Comparison of ENCODE assay signal across 18 cellular contexts in the genomic region with DNA sequence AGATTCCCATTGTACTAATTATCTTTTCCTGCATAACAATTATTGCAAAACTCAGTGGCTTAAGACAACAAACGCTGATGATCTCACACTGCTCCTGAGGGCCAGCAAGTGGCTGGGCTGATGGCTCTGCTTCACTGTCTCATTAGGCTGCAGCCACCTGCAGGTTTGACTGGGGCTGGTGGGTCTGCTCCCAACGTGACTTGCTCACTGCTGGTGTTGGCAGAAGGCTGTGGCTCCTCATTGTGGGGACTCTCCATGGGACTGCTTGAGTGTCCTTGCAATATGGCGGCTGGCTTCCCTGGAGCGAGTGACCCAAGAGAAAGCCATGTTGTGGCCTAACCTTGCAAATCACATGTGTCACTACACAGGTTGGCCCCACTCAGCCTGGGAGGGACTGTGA.
DNase-seq lines count a peak whose midpoint lies in the region; ATAC-seq and TF ChIP-seq lines count a peak whose summit lies in the region.
"Had no signal": no experiment of that assay in that cellular context is flagged by ENCODE, and none has a peak within 500 bp of the region (broad histone marks: within the 10 kb centered on the region; RNA-seq: fewer than 3 reads in every experiment).

No MANE protein-coding gene starts in this region.

- H3K27me3 Mint-ChIP-seq in activated T-cell treated with anti-CD3 and anti-CD28 coated beads, Interleukin-2, amount 50 U/mL, for 24 hours: peaks cover 13% of the 10 kb centered on the region
- peaks cover 6 to 21% of the 10 kb centered on the region in 2 donors for H3K27me3 Mint-ChIP-seq in natural killer cell treated with Interleukin-12 subunit alpha and Interleukin-12 subunit beta and Interleukin-15 and Interleukin-18, amount 100 ng/mL, for 72 hours
- peaks cover 3 to 8% of the 10 kb centered on the region in 2 donors for H3K27me3 Mint-ChIP-seq in natural killer cell (ENCODE audit: low read depth in 2 of 2)
- peaks cover 2% of the 10 kb centered on the region for H3K27me3 Mint-ChIP-seq in endodermal cell (ENCODE audit: insufficient read depth)

- no peak overlapping the region for H4K8ac ChIP-seq in neuronal stem cell (ENCODE audit: low read depth, low read length)

- H3K27ac ChIP-seq in neuronal stem cell (replicated peaks; ENCODE audit: low read length) (no peak overlapping the region), aorta (ENCODE audit: low read depth in 1 of 2, low read length in 2 of 2) (no peak overlapping the region), endodermal cell (ENCODE audit: low read depth, low read length) (no peak overlapping the region)
- H3K27ac ChIP-seq: KMS-11 had no signal

- no peak overlapping the region for H2BK15ac ChIP-seq in neuronal stem cell (ENCODE audit: low read length)

- H3K4me3 Mint-ChIP-seq in activated T-cell treated with anti-CD3 and anti-CD28 coated beads, Interleukin-2, amount 50 U/mL, for 24 hours: no peak overlapping the region
- no peak overlapping the region for H3K4me3 Mint-ChIP-seq in natural killer cell treated with Interleukin-12 subunit alpha and Interleukin-12 subunit beta and Interleukin-15 and Interleukin-18, amount 100 ng/mL, for 72 hours
- H3K4me3 Mint-ChIP-seq in natural killer cell (no peak overlapping the region), endodermal cell (no peak overlapping the region)

- no peak overlapping the region for H3K4ac ChIP-seq in neuronal stem cell (ENCODE audit: low read length)

- no peak for ATAC-seq in natural killer cell treated with Interleukin-12 subunit alpha and Interleukin-12 subunit beta and Interleukin-15 and Interleukin-18, amount 100 ng/mL, for 72 hours
- no peak for ATAC-seq in natural killer cell
- ATAC-seq in aorta (ENCODE audit: low FRiP score): no peak
- ATAC-seq: PC-3 had no signal

- no peak overlapping the region for H2BK120ac ChIP-seq in neuronal stem cell (ENCODE audit: low read depth, low read length)

- no peak overlapping the region for H3K27ac Mint-ChIP-seq in activated T-cell treated with anti-CD3 and anti-CD28 coated beads, Interleukin-2, amount 50 U/mL, for 24 hours
- no peak overlapping the region for H3K27ac Mint-ChIP-seq in natural killer cell treated with Interleukin-12 subunit alpha and Interleukin-12 subunit beta and Interleukin-15 and Interleukin-18, amount 100 ng/mL, for 72 hours
- H3K27ac Mint-ChIP-seq in natural killer cell (no peak overlapping the region), endodermal cell (no peak overlapping the region)

- peak; percentile 5 for DNase-seq in activated T-cell treated with anti-CD3 and anti-CD28 coated beads, Interleukin-2, amount 50 U/mL, for 1 hour
- no peak for DNase-seq in activated T-cell treated with anti-CD3 and anti-CD28 coated beads, Interleukin-2, amount 50 U/mL, for 24 hours
- peak; percentile 46 for DNase-seq in natural killer cell treated with Interleukin-12 subunit alpha and Interleukin-12 subunit beta and Interleukin-15 and Interleukin-18, amount 100 ng/mL, for 72 hours (ENCODE audit: low spot score)
- DNase-seq in natural killer cell (no peak), neuronal stem cell (ENCODE audit: low spot score) (no peak), aorta (peak; percentile 32 to 41), endodermal cell (no peak), SK-N-DZ (ENCODE audit: low spot score) (no peak)
- DNase-seq: 8988T, DMS79 treated with DMSO at 0.1 percent for 48 hours, NCI-H1417, NCI-H187, NCI-H2107, NCI-H510A, NCI-H82, PC-3, RPMI8226 had no signal

- H3K9ac ChIP-seq in neuronal stem cell (ENCODE audit: low read depth, low read length, poor library complexity): no peak overlapping the region
- no peak overlapping the region for H3K9ac ChIP-seq in endodermal cell (ENCODE audit: extremely low read depth, low read length, poor library complexity, severe bottlenecking)
- H3K9ac ChIP-seq: KMS-11 had no signal

- no peaks in the 10 kb centered on the region for H3K79me1 ChIP-seq in neuronal stem cell (ENCODE audit: low read depth, low read length)

- H4K91ac ChIP-seq in neuronal stem cell (ENCODE audit: low read depth, low read length, poor library complexity): no peak overlapping the region

- H2AFZ ChIP-seq in neuronal stem cell (ENCODE audit: low read length): no peak overlapping the region

- H3K9me3 ChIP-seq in neuronal stem cell (replicated peaks in 1 of 2; ENCODE audit: control insufficient read depth in 2 of 2, insufficient read depth in 1 of 2, low read depth in 1 of 2, low read length in 2 of 2): peaks cover 3 to 12% of the 10 kb centered on the region in 2 donors
- H3K9me3 ChIP-seq in aorta (ENCODE audit: control insufficient read depth, low read length): no peaks in the 10 kb centered on the region
- H3K9me3 ChIP-seq in endodermal cell (ENCODE audit: control insufficient read depth, low read length): peaks cover 8% of the 10 kb centered on the region

- H3K14ac ChIP-seq in neuronal stem cell (ENCODE audit: low read length): peak overlapping the region; percentile 4

- no peaks in the 10 kb centered on the region for H3K36me3 Mint-ChIP-seq in activated T-cell treated with anti-CD3 and anti-CD28 coated beads, Interleukin-2, amount 50 U/mL, for 24 hours (ENCODE audit: low read depth)
- peaks cover 5% of the 10 kb centered on the region for H3K36me3 Mint-ChIP-seq in natural killer cell treated with Interleukin-12 subunit alpha and Interleukin-12 subunit beta and Interleukin-15 and Interleukin-18, amount 100 ng/mL, for 72 hours
- no peaks in the 10 kb centered on the region for H3K36me3 Mint-ChIP-seq in natural killer cell
- H3K36me3 Mint-ChIP-seq in endodermal cell (ENCODE audit: low read depth): no peaks in the 10 kb centered on the region

- no peak overlapping the region for H2AK5ac ChIP-seq in neuronal stem cell (ENCODE audit: low read depth, low read length)

- TF ChIP-seq CTCF in natural killer cell (IDR thresholded peaks at IDR 0.05) (no peak), endodermal cell (conservative IDR thresholded peaks at IDR 0.05) (no peak)

- no peak overlapping the region for H2BK12ac ChIP-seq in neuronal stem cell (ENCODE audit: low read length)

- no peaks in the 10 kb centered on the region for H3K27me3 ChIP-seq in neuronal stem cell (ENCODE audit: control insufficient read depth in 3 of 3, insufficient read depth in 3 of 3, low read depth in 1 of 3, low read length in 3 of 3)
- no peaks in the 10 kb centered on the region for H3K27me3 ChIP-seq in aorta (ENCODE audit: control insufficient read depth in 1 of 2, insufficient read depth in 2 of 2, low read length in 1 of 2)
- no peaks in the 10 kb centered on the region for H3K27me3 ChIP-seq in endodermal cell (ENCODE audit: control insufficient read depth, insufficient read depth, low read length, poor library complexity, severe bottlenecking)

- H3K4me1 Mint-ChIP-seq in activated T-cell treated with anti-CD3 and anti-CD28 coated beads, Interleukin-2, amount 50 U/mL, for 24 hours (ENCODE audit: low read depth): no peaks in the 10 kb centered on the region
- H3K4me1 Mint-ChIP-seq in natural killer cell treated with Interleukin-12 subunit alpha and Interleukin-12 subunit beta and Interleukin-15 and Interleukin-18, amount 100 ng/mL, for 72 hours (ENCODE audit: low read depth in 2 of 2): no peaks in the 10 kb centered on the region
- H3K4me1 Mint-ChIP-seq in natural killer cell: no peaks in the 10 kb centered on the region
- H3K4me1 Mint-ChIP-seq in endodermal cell: no peaks in the 10 kb centered on the region

- H3K23ac ChIP-seq in neuronal stem cell (ENCODE audit: low read depth, low read length, poor library complexity): no peak overlapping the region

- H3K4me3 ChIP-seq in neuronal stem cell (ENCODE audit: low read length in 2 of 2) (no peak overlapping the region), aorta (ENCODE audit: low read length in 2 of 2) (no peak overlapping the region), endodermal cell (ENCODE audit: low read length) (no peak overlapping the region)

- no peak overlapping the region for H3K18ac ChIP-seq in neuronal stem cell (ENCODE audit: low read length)

- intact Hi-C loops in natural killer cell (cut with micrococcal nuclease): no loop called here
- intact Hi-C loops in aorta (cut with DNase I): no loop called here

- H3K36me3 ChIP-seq in neuronal stem cell (replicated peaks in 1 of 2; ENCODE audit: control insufficient read depth in 2 of 2, insufficient read depth in 2 of 2, low read length in 2 of 2) (no peaks in the 10 kb centered on the region), aorta (ENCODE audit: control insufficient read depth in 1 of 2, insufficient read depth in 2 of 2, low read length in 1 of 2) (no peaks in the 10 kb centered on the region), endodermal cell (ENCODE audit: control insufficient read depth, insufficient read depth, low read length) (no peaks in the 10 kb centered on the region)

- peaks cover 0 to 1% of the 10 kb centered on the region in 2 donors for H3K4me1 ChIP-seq in neuronal stem cell (ENCODE audit: control insufficient read depth in 2 of 2, insufficient read depth in 1 of 2, low read depth in 1 of 2, low read length in 2 of 2)
- H3K4me1 ChIP-seq in aorta (ENCODE audit: control insufficient read depth in 1 of 2, insufficient read depth in 2 of 2, low read length in 2 of 2): no peaks in the 10 kb centered on the region
- H3K4me1 ChIP-seq in endodermal cell (ENCODE audit: control insufficient read depth, insufficient read depth, low read length): no peaks in the 10 kb centered on the region

- H3K9me3 Mint-ChIP-seq in activated T-cell treated with anti-CD3 and anti-CD28 coated beads, Interleukin-2, amount 50 U/mL, for 24 hours: peaks cover 13% of the 10 kb centered on the region
- peaks cover 5% of the 10 kb centered on the region for H3K9me3 Mint-ChIP-seq in natural killer cell treated with Interleukin-12 subunit alpha and Interleukin-12 subunit beta and Interleukin-15 and Interleukin-18, amount 100 ng/mL, for 72 hours
- H3K9me3 Mint-ChIP-seq in natural killer cell: peaks cover 0 to 5% of the 10 kb centered on the region in 2 donors
- peaks cover 30% of the 10 kb centered on the region for H3K9me3 Mint-ChIP-seq in endodermal cell

- H2BK5ac ChIP-seq in neuronal stem cell (ENCODE audit: low read length): no peak overlapping the region

- no CpG with 5 or more reads among the region's 4 CpGs for WGBS in neuronal stem cell (ENCODE audit: extremely low coverage in 2 of 2, insufficient read length in 2 of 2, insufficient replicate concordance in 1 of 2), 2 donors
- WGBS in aorta, 2 donors: 94% methylated on average over 4 of the region's 4 CpGs
- 82 to 85% methylated on average over 4 of the region's 4 CpGs for WGBS in endodermal cell (ENCODE audit: insufficient coverage in 1 of 2, insufficient read length in 1 of 2), 2 experiments

- H3K4me2 ChIP-seq in neuronal stem cell (ENCODE audit: insufficient read depth, low read length, poor library complexity, severe bottlenecking): no peak overlapping the region
- H3K4me2 ChIP-seq: KMS-11 had no signal

Comparison
In these comparisons a context has a peak if more than half of its experiments do, and no peak if none do; other contexts are left out.
1. DNase-seq: peak in activated T-cell treated with anti-CD3 and anti-CD28 coated beads, Interleukin-2, amount 50 U/mL, for 1 hour (single experiment), natural killer cell treated with Interleukin-12 subunit alpha and Interleukin-12 subunit beta and Interleukin-15 and Interleukin-18, amount 100 ng/mL, for 72 hours (single experiment) and aorta (2 of 2); none in activated T-cell treated with anti-CD3 and anti-CD28 coated beads, Interleukin-2, amount 50 U/mL, for 24 hours (single experiment), natural killer cell (single experiment), neuronal stem cell (single experiment), endodermal cell (single experiment) and SK-N-DZ (single experiment).